ENCODE assay signal across 16 cellular contexts in the genomic region with DNA sequence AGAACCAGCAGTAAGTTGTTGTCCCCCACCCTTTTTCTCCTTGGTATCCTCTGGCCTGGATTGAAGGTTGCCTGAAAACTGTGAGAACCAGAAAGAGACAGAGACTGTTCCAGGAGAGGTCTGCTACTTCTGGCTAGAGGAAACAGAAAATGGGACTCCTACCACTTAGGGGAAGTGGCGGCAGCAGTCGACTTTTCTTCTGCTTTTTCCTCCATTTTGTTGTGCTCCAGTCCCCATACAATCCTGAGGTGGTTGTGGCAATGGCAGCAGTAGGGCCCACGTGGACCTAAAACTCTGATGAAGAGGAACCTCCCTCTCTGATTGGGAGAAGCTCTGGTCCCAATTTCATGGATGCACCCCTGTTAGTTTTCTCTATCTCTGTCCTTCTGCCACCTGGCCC.
"Had no signal": no experiment of that assay in that cellular context is flagged by ENCODE, and none has a peak within 500 bp of the region (broad histone marks: within the 10 kb centered on the region; RNA-seq: fewer than 3 reads in every experiment).

No MANE protein-coding gene starts in this region.

- ATAC-seq: activated T-cell treated with anti-CD3 and anti-CD28 coated beads, Interleukin-2, amount 50 U/mL, for 4 hours; gastrocnemius medialis; heart left ventricle; left cardiac atrium; psoas muscle; right lobe of liver; stimulated activated naive CD8-positive, alpha-beta T cell treated with anti-CD3 and anti-CD28 coated beads, Interleukin-15, Interleukin-2, amounts not matched to agents 100 U/mL and 50 U/mL, for 24 hours had no signal

- H3K36me3 ChIP-seq: cardiac muscle cell, gastrocnemius medialis, heart left ventricle, lower lobe of right lung, right lobe of liver, WERI-Rb-1 had no signal

- H3K27me3 ChIP-seq: cardiac muscle cell, gastrocnemius medialis, heart left ventricle, right lobe of liver had no signal

- H3K4me1 ChIP-seq: gastrocnemius medialis, psoas muscle, right lobe of liver had no signal

- DNase-seq: activated CD4-positive, alpha-beta memory T cell treated with anti-CD3 and anti-CD28 coated beads, Interleukin-2, amount 10 ng/mL, durations not matched to agents 7 days and 5 days; activated effector memory CD4-positive, alpha-beta T cell treated with Interleukin-2 at 50 U/mL for 16 hours; activated naive CD4-positive, alpha-beta T cell treated with anti-CD3 and anti-CD28 coated beads, Interleukin-2, amount 50 U/mL, for 16 hours; activated T-cell treated with anti-CD3 and anti-CD28 coated beads, Interleukin-2, amount 50 U/mL, for 4 hours; erythroblast; gastrocnemius medialis; heart left ventricle; left cardiac atrium; lower lobe of right lung; midbrain; psoas muscle; right lobe of liver; stimulated activated naive CD8-positive, alpha-beta T cell treated with anti-CD3 and anti-CD28 coated beads, Interleukin-15, Interleukin-2, amounts not matched to agents 100 U/mL and 50 U/mL, for 24 hours; trophoblast cell; WERI-Rb-1 had no signal

- H3K4me3 ChIP-seq: cardiac muscle cell, gastrocnemius medialis, heart left ventricle, lower lobe of right lung, psoas muscle, right lobe of liver had no signal

- H3K9me3 ChIP-seq: gastrocnemius medialis, heart left ventricle, lower lobe of right lung, psoas muscle, right lobe of liver had no signal

- H3K27ac ChIP-seq: cardiac muscle cell, gastrocnemius medialis, lower lobe of right lung, psoas muscle, right lobe of liver, WERI-Rb-1 had no signal
